Comparison of ENCODE assay signal across 8 cellular contexts in genomic region chr4:48963042-48963679, GRCh38. TPM values are rescaled to one million over a fixed set of nuclear protein-coding genes. Genes with fewer than 3 reads are reported as not detected.
DNase-seq lines count a peak whose midpoint lies in the region; ATAC-seq, FAIRE-seq and TF ChIP-seq lines count a peak whose summit lies in the region.

No MANE protein-coding gene starts in this region.

- no peak overlapping the region for H2AFZ ChIP-seq in hepatocyte
- H2AFZ ChIP-seq in smooth muscle cell (ENCODE audit: low read depth): no peak overlapping the region

- 12% methylated on average over 5 of the region's 5 CpGs for WGBS in hepatocyte (ENCODE audit: low lambda C conversion rate, missing lambda C conversion rate)
- 11% methylated on average over 5 of the region's 5 CpGs for WGBS in smooth muscle cell (ENCODE audit: low lambda C conversion rate)

- H3K27me3 ChIP-seq in ascending aorta: no peaks in the 10 kb centered on the region
- no peaks in the 10 kb centered on the region for H3K27me3 ChIP-seq in hepatocyte
- no peaks in the 10 kb centered on the region for H3K27me3 ChIP-seq in smooth muscle cell (ENCODE audit: low read depth)

- H3K36me3 ChIP-seq in ascending aorta (no peaks in the 10 kb centered on the region), hepatocyte (replicated peaks; ENCODE audit: insufficient read depth, low read depth) (no peaks in the 10 kb centered on the region), smooth muscle cell (ENCODE audit: low read depth) (no peaks in the 10 kb centered on the region)

- H3K9me3 ChIP-seq in ascending aorta (no peaks in the 10 kb centered on the region), hepatocyte (ENCODE audit: low read depth) (no peaks in the 10 kb centered on the region), smooth muscle cell (replicated peaks; ENCODE audit: low read depth) (no peaks in the 10 kb centered on the region)

- no peaks in the 10 kb centered on the region for H3K4me1 ChIP-seq in ascending aorta
- H3K4me1 ChIP-seq in hepatocyte (ENCODE audit: insufficient read depth): no peaks in the 10 kb centered on the region
- no peaks in the 10 kb centered on the region for H3K4me1 ChIP-seq in smooth muscle cell (ENCODE audit: low read depth)

- H3K79me2 ChIP-seq in hepatocyte (no peaks in the 10 kb centered on the region), smooth muscle cell (ENCODE audit: low read depth) (no peaks in the 10 kb centered on the region)

- H3K4me2 ChIP-seq in hepatocyte (no peak overlapping the region), smooth muscle cell (no peak overlapping the region)

- FAIRE-seq in A204.1 (lab: Jason Lieb, UNC) (peak; percentile 98), GM18507 (lab: Jason Lieb, UNC) (peak; percentile 88)

- H3K27ac ChIP-seq in ascending aorta (no peak overlapping the region), hepatocyte (no peak overlapping the region), smooth muscle cell (ENCODE audit: low read depth) (no peak overlapping the region)

- TF ChIP-seq CTCF in ascending aorta (IDR thresholded peaks at IDR 0.05) (peak; percentile 91 to 96 (median 96)), hepatocyte (IDR thresholded peaks at IDR 0.05; ENCODE audit: poor library complexity) (peak; percentile 100), smooth muscle cell (IDR thresholded peaks at IDR 0.05; ENCODE audit: borderline replicate concordance, insufficient read depth, poor library complexity, severe bottlenecking) (peak; percentile 96)

- DNase-seq in GM18507 (ENCODE audit: extremely low spot score, insufficient read length, low read depth): peak; percentile 39
- DNase-seq in NCI-H2029 treated with DMSO at 0.1 percent for 48 hours (lab: John Stamatoyannopoulos, UW): peak; percentile 68
- DNase-seq in T-helper 22 cell (ENCODE audit: low read depth): peak; percentile 39
- peak in 1 of 2 donors; percentile 82 for DNase-seq in ascending aorta (ENCODE audit: low spot score in 2 of 2)
- DNase-seq in hepatocyte (ENCODE audit: low spot score): peak; percentile 91
- peak; percentile 1 for DNase-seq in smooth muscle cell (lab: John Stamatoyannopoulos, UW; ENCODE audit: unreplicated experiment)

- H3K9me2 ChIP-seq in hepatocyte (replicated peaks; ENCODE audit: insufficient read depth): no peaks in the 10 kb centered on the region

- H3K4me3 ChIP-seq in ascending aorta (no peak overlapping the region), hepatocyte (no peak overlapping the region), smooth muscle cell (no peak overlapping the region)

- intact Hi-C loops in ascending aorta (cut with DNase I): loop anchor here (1.0 to 10.0 kb wide), 3 partner anchors 385 to 648 kb away; no protein-coding TSS in a partner anchor

- H4K20me1 ChIP-seq in hepatocyte (ENCODE audit: insufficient read depth, poor library complexity, severe bottlenecking) (no peaks in the 10 kb centered on the region), smooth muscle cell (ENCODE audit: low read depth) (no peaks in the 10 kb centered on the region)

- H3F3A ChIP-seq in smooth muscle cell (ENCODE audit: low read depth): no peaks in the 10 kb centered on the region

- H3K9ac ChIP-seq in smooth muscle cell (ENCODE audit: low read depth): no peak overlapping the region

- ATAC-seq in HG02973 (IDR thresholded peaks at IDR 0.05; ENCODE audit: unreplicated experiment): peak; percentile 84

RNA-seq across cellular contexts. Expression of gene CWH43, which starts 22.9 kb away (rescaled TPM):
- total RNA-seq in ascending aorta (not detected), hepatocyte (not detected in 2 replicates), smooth muscle cell (2.1 and 7.2 TPM in 2 replicates)
- polyA plus RNA-seq in hepatocyte (not detected in 2 replicates), smooth muscle cell (0.50 and 0.83 TPM in 2 replicates)

RNA-seq across cellular contexts. Expression of gene OCIAD2, which starts 56.6 kb away (rescaled TPM):
- total RNA-seq in ascending aorta (1.9 TPM), hepatocyte (32.6 and 39.1 TPM in 2 replicates), smooth muscle cell (30.4 and 33.0 TPM in 2 replicates)
- polyA plus RNA-seq in hepatocyte (160 and 178 TPM in 2 replicates), smooth muscle cell (45.1 and 104 TPM in 2 replicates)

Comparison
In these comparisons a context has a peak if more than half of its experiments do, and no peak if none do; other contexts are left out.
1. RNA of gene OCIAD2, which starts 56.6 kb away (total RNA-seq): 32.6 to 39.1 TPM in hepatocyte and 30.4 to 33.0 TPM in smooth muscle cell; 1.9 TPM in ascending aorta (single experiment); every median in the first group is over 10 times any median in the second.
2. Peak in every context shown above with its lines, with median percentiles within 50 percentile points of each other: CTCF ChIP-seq.